Comparison of ENCODE assay signal across 9 cellular contexts in the genomic region with DNA sequence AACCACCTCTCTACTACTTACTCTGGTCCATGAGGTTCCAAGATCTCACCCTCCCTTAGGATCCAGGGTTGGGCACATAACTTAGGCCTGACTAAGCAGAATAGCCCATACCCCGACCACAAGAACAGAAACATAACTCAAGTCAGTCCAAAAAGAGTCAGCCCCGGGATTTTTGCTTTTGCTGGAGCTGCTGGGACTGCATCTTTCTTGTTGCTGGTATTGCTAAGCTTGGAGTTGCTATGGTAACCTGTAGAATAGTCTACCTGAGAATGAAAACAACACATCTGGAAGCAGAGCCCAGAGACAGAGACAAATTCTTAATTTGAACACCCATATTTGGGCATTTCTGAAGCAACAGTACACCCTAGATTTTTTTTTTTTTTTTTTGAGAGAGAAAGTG. TPM values are rescaled to one million over a fixed set of nuclear protein-coding genes. Genes with fewer than 3 reads are reported as not detected.
DNase-seq lines count a peak whose midpoint lies in the region; ATAC-seq, FAIRE-seq and TF ChIP-seq lines count a peak whose summit lies in the region.
"Had no signal": no experiment of that assay in that cellular context is flagged by ENCODE, and none has a peak within 500 bp of the region (broad histone marks: within the 10 kb centered on the region; RNA-seq: fewer than 3 reads in every experiment).

No MANE protein-coding gene starts in this region.

- intact Hi-C loops in left ventricle myocardium superior (cut with micrococcal nuclease) = no loop called here

- peaks cover 2 to 13% (median 4%) of the 10 kb centered on the region in 3 donors for H3K36me3 Mint-ChIP-seq in naive thymus-derived CD8-positive, alpha-beta T cell

- H3K4me2 ChIP-seq in KMS-11 = peak overlapping the region; percentile 38; the same call in 1 of the 2 replicates

- H3K4me1 Mint-ChIP-seq in naive thymus-derived CD8-positive, alpha-beta T cell = peaks cover 25 to 59% (median 47%) of the 10 kb centered on the region in 4 donors

- no peaks in the 10 kb centered on the region for H3K9me3 Mint-ChIP-seq in naive thymus-derived CD8-positive, alpha-beta T cell

- peaks cover 25% of the 10 kb centered on the region for H3K79me2 ChIP-seq in KMS-11 (ENCODE audit: insufficient read depth, low read depth)

- no peak overlapping the region for H3K4me3 ChIP-seq in KMS-11 (IDR thresholded peaks at IDR 0.05; ENCODE audit: insufficient read depth, low read depth, low read length)
- H3K4me3 ChIP-seq in astrocyte of the spinal cord (ENCODE audit: low read depth, low read length) = no peak overlapping the region

- no peaks in the 10 kb centered on the region for H4K20me1 ChIP-seq in KMS-11 (ENCODE audit: insufficient read depth)

- no peak overlapping the region; the same call in 1 of the 2 replicates for H3K9ac ChIP-seq in KMS-11

- no peak for TF ChIP-seq CTCF in KMS-11 (conservative IDR thresholded peaks at IDR 0.05; ENCODE audit: low read depth, low read length)
- no peak for TF ChIP-seq CTCF in astrocyte of the spinal cord (IDR thresholded peaks at IDR 0.05; ENCODE audit: low read depth, low read length)
- no peak for TF ChIP-seq CTCF in D721Med (IDR thresholded peaks at IDR 0.05; ENCODE audit: insufficient read depth, missing control alignments)

- H3K27ac ChIP-seq in KMS-11 = peak overlapping the region; percentile 50

- FAIRE-seq in D721Med (lab: Jason Lieb, UNC) = no peak

- POLR2A ChIA-PET in naive thymus-derived CD8-positive, alpha-beta T cell (lab: Charles Lee) = no interaction called here

- in situ Hi-C loops in astrocyte of the spinal cord (cut with HindIII; ENCODE audit: low sequenced_read_pairs) = no loop called here

- peak overlapping the region in 7 of 10 donors; percentile 26 to 93 (median 71) for H3K27ac Mint-ChIP-seq in naive thymus-derived CD8-positive, alpha-beta T cell

- ATAC-seq in naive thymus-derived CD8-positive, alpha-beta T cell = peak; percentile 57 to 72
- ATAC-seq in GM21515 (IDR thresholded peaks at IDR 0.05; ENCODE audit: unreplicated experiment) = no peak
- ATAC-seq in left ventricle myocardium superior = no peak

- H3K4me3 Mint-ChIP-seq in naive thymus-derived CD8-positive, alpha-beta T cell = no peak overlapping the region

- no peaks in the 10 kb centered on the region for H3K27me3 Mint-ChIP-seq in naive thymus-derived CD8-positive, alpha-beta T cell

- no peaks in the 10 kb centered on the region for H3K36me3 ChIP-seq in KMS-11 (ENCODE audit: insufficient read depth)

- H3K4me1 ChIP-seq in KMS-11 (ENCODE audit: low read depth, poor library complexity, severe bottlenecking) = peaks cover 51% of the 10 kb centered on the region

- DNase-seq in GM04503 (ENCODE audit: low read depth) (peak; percentile 77), astrocyte of the spinal cord (ENCODE audit: low read depth, low spot score) (peak; percentile 87), NCI-H82 (lab: John Stamatoyannopoulos, UW) (no peak), left ventricle myocardium superior (no peak), D721Med (ENCODE audit: insufficient read length, low spot score) (no peak)
- peak in 3 of 10 donors; percentile 4 to 31 (median 26) for DNase-seq in naive thymus-derived CD8-positive, alpha-beta T cell
- DNase-seq: NCI-H524 treated with DMSO at 0.1 percent for 48 hours had no signal

- H2AFZ ChIP-seq in KMS-11 (ENCODE audit: low read depth) = no peak overlapping the region

- H3K27me3 ChIP-seq in KMS-11 (ENCODE audit: insufficient read depth, low read depth) = no peaks in the 10 kb centered on the region

RNA-seq across cellular contexts. Expression of gene RUBCN, which starts 6.5 kb away (rescaled TPM):
- 10 to 100 TPM; 63.8 to 70.3 TPM for total RNA-seq in naive thymus-derived CD8-positive, alpha-beta T cell
- 10 to 100 TPM; 20.3 to 23.6 (median 21.7) TPM for polyA plus RNA-seq in naive thymus-derived CD8-positive, alpha-beta T cell
- 17.8 TPM for total RNA-seq in left ventricle myocardium superior

RNA-seq across cellular contexts. Expression of gene FYTTD1, which starts 19.5 kb away (rescaled TPM):
- total RNA-seq in naive thymus-derived CD8-positive, alpha-beta T cell = 10 to 100 TPM; 66.4 to 70.2 TPM
- 100 to 1,000 TPM in 1 of 3 donors, 10 to 100 TPM in 2; 93.5 to 123 (median 93.7) TPM for polyA plus RNA-seq in naive thymus-derived CD8-positive, alpha-beta T cell
- 71.8 TPM for total RNA-seq in left ventricle myocardium superior

Comparison
In these comparisons a context has a peak if more than half of its experiments do, and no peak if none do; other contexts are left out.
1. DNase-seq: peak in GM04503 (single experiment) and astrocyte of the spinal cord (single experiment); none in NCI-H82 (single experiment), left ventricle myocardium superior (single experiment) and D721Med (single experiment).
2. ATAC-seq: peak in naive thymus-derived CD8-positive, alpha-beta T cell (2 of 2); none in GM21515 (single experiment) and left ventricle myocardium superior (single experiment).